Comparison of ENCODE assay signal across 25 cellular contexts in the genomic region with DNA sequence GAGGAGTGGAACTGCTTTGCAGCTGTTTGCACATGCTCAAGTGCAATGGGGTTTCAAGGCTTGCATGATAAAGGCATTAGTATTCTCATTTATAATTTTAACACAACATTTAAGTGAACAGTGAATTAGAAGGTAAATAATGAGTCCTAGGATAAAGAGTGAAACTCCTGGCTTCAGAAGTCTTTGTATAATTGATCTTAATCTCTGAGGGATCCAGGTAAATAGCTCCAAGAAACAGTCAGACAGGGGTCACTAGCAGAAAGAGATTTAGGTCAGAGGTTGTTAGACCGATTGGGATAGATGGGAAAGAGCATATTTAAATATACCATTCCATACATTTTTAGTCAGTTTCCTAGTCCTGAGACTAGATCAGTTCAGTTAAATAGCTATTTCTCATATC.
"Had no signal": no experiment of that assay in that cellular context is flagged by ENCODE, and none has a peak within 500 bp of the region (broad histone marks: within the 10 kb centered on the region; RNA-seq: fewer than 3 reads in every experiment).

No MANE protein-coding gene starts in this region.

- H3K4me3 Mint-ChIP-seq: endodermal cell; mesothelial cell of epicardium; naive B cell; nephron; neural progenitor cell; stimulated activated naive CD8-positive, alpha-beta T cell treated with anti-CD3 and anti-CD28 coated beads, Interleukin-15, amount 100 ng/mL, for 72 hours had no signal

- H3K27ac ChIP-seq: epithelial cell of prostate, gastrocnemius medialis, lower lobe of right lung, neural progenitor cell, right lobe of liver, suprapubic skin, transverse colon, upper lobe of right lung, uterus had no signal

- H3K27me3 ChIP-seq: gastrocnemius medialis, neural progenitor cell, right lobe of liver, suprapubic skin, transverse colon, upper lobe of right lung, uterus had no signal

- H3K9ac ChIP-seq: neural progenitor cell had no signal

- H3K9me3 ChIP-seq: gastrocnemius medialis, lower lobe of right lung, mucosa of descending colon, right lobe of liver, suprapubic skin, transverse colon, upper lobe of right lung, uterus had no signal

- H2AFZ ChIP-seq: neural progenitor cell had no signal

- H3K36me3 Mint-ChIP-seq: mesothelial cell of epicardium, naive B cell, neural progenitor cell had no signal

- H3K4me1 ChIP-seq: gastrocnemius medialis, lower lobe of right lung, neural progenitor cell, suprapubic skin, transverse colon, upper lobe of right lung, uterus had no signal

- DNase-seq: effector CD8-positive, alpha-beta T cell; endodermal cell; foreskin fibroblast; gastrocnemius medialis; head of caudate nucleus; left ventricle myocardium superior; lower lobe of right lung; mucosa of descending colon; naive B cell; posterior cingulate gyrus; right lobe of liver; small intestine; stimulated activated CD4-positive, alpha-beta T cell treated with anti-CD3 and anti-CD28 coated beads, Interleukin-15, amount 100 ng/mL, for 24 hours; stimulated activated CD4-positive, alpha-beta T cell treated with anti-CD3 and anti-CD28 coated beads, Interleukin-2, amount 100 ng/mL, for 48 hours; stimulated activated naive CD4-positive, alpha-beta T cell; stimulated activated naive CD8-positive, alpha-beta T cell treated with anti-CD3 and anti-CD28 coated beads, Interleukin-15, amount 100 ng/mL, for 72 hours; transverse colon; upper lobe of right lung; uterus had no signal

- H3K27ac Mint-ChIP-seq: endodermal cell, mesothelial cell of epicardium, neural progenitor cell had no signal

- ATAC-seq: esophagus mucosa; gastrocnemius medialis; left ventricle myocardium superior; lower lobe of right lung; mucosa of descending colon; right lobe of liver; stimulated activated naive CD8-positive, alpha-beta T cell treated with anti-CD3 and anti-CD28 coated beads, Interleukin-15, amount 100 ng/mL, for 72 hours; upper lobe of right lung had no signal

- H3K4me3 ChIP-seq: gastrocnemius medialis, lower lobe of right lung, mucosa of descending colon, neural progenitor cell, right lobe of liver, suprapubic skin, transverse colon, upper lobe of right lung, uterus had no signal

- H3K27me3 Mint-ChIP-seq: naive B cell; stimulated activated naive CD8-positive, alpha-beta T cell treated with anti-CD3 and anti-CD28 coated beads, Interleukin-15, amount 100 ng/mL, for 72 hours had no signal

- H3K9me3 Mint-ChIP-seq: endodermal cell; mesothelial cell of epicardium; nephron; neural progenitor cell; stimulated activated naive CD8-positive, alpha-beta T cell treated with anti-CD3 and anti-CD28 coated beads, Interleukin-15, amount 100 ng/mL, for 72 hours had no signal

- H3K36me3 ChIP-seq: gastrocnemius medialis, lower lobe of right lung, neural progenitor cell, right lobe of liver, suprapubic skin, transverse colon, upper lobe of right lung, uterus had no signal

- H3K4me2 ChIP-seq: neural progenitor cell had no signal
